In genomic region chr17:42975265-42975664, GRCh38 we compare ENCODE assay signal across 1 cellular context.
A peak's percentile ranks its signal among the peaks of the same experiment; 100 is the strongest.
TF ChIP-seq lines count a peak whose summit lies in the region.

No MANE protein-coding gene starts in this region.

TF ChIP-seq in HepG2, 621 proteins besides CTCF, POLR2A, EP300 and RAD21 (continued from another document and continues in another):
- TF ChIP-seq HMGXB3 (CRISPR knock-in tag; IDR thresholded peaks at IDR 0.05; ENCODE audit: borderline replicate concordance): no peak
- peak; percentile 65 for TF ChIP-seq SPEN (CRISPR knock-in tag; IDR thresholded peaks at IDR 0.05; ENCODE audit: low read depth)
- TF ChIP-seq SCMH1 (CRISPR knock-in tag; IDR thresholded peaks at IDR 0.05; ENCODE audit: borderline replicate concordance): no peak
- no peak for TF ChIP-seq NR2F6 (IDR thresholded peaks at IDR 0.05)
- TF ChIP-seq NR2F6 (CRISPR knock-in tag; IDR thresholded peaks at IDR 0.05): peak; percentile 64
- TF ChIP-seq TIGD3 (CRISPR knock-in tag; IDR thresholded peaks at IDR 0.05; ENCODE audit: borderline replicate concordance): no peak
- no peak for TF ChIP-seq KDM5A (IDR thresholded peaks at IDR 0.05; ENCODE audit: borderline replicate concordance, low read length)
- TF ChIP-seq KDM2A (CRISPR knock-in tag; IDR thresholded peaks at IDR 0.05; ENCODE audit: borderline replicate concordance, low read depth): no peak
- no peak for TF ChIP-seq MXD1 (CRISPR knock-in tag; IDR thresholded peaks at IDR 0.05)
- TF ChIP-seq MLX (CRISPR knock-in tag; IDR thresholded peaks at IDR 0.05): no peak
- TF ChIP-seq MTA1 (CRISPR knock-in tag; IDR thresholded peaks at IDR 0.05; ENCODE audit: borderline replicate concordance): no peak
- TF ChIP-seq CREM (IDR thresholded peaks at IDR 0.05): no peak
- TF ChIP-seq CREM (CRISPR knock-in tag; IDR thresholded peaks at IDR 0.05): no peak
- no peak for TF ChIP-seq SOX6 (IDR thresholded peaks at IDR 0.05)
- peak; percentile 69 for TF ChIP-seq SOX6 (CRISPR knock-in tag; IDR thresholded peaks at IDR 0.05)
- TF ChIP-seq CERS6 (CRISPR knock-in tag; IDR thresholded peaks at IDR 0.05): no peak
- TF ChIP-seq NCOA2 (CRISPR knock-in tag; IDR thresholded peaks at IDR 0.05): 0 out of 2 replicates have a peak, but pooled peaks have one; percentile 10
- TF ChIP-seq SATB2 (CRISPR knock-in tag; IDR thresholded peaks at IDR 0.05): no peak
- peak; percentile 39; the same call in 1 of the 2 replicates for TF ChIP-seq ETV5 (CRISPR knock-in tag; IDR thresholded peaks at IDR 0.05; ENCODE audit: borderline replicate concordance)
- TF ChIP-seq ZBTB49 (CRISPR knock-in tag; IDR thresholded peaks at IDR 0.05; ENCODE audit: borderline replicate concordance): no peak
- TF ChIP-seq RFX3 (CRISPR knock-in tag; IDR thresholded peaks at IDR 0.05): no peak
- TF ChIP-seq ZNF547 (CRISPR knock-in tag; IDR thresholded peaks at IDR 0.05): no peak
- no peak for TF ChIP-seq ZBTB25 (CRISPR knock-in tag; IDR thresholded peaks at IDR 0.05)
- no peak for TF ChIP-seq CCAR2 (optimal IDR thresholded peaks at IDR 0.05; ENCODE audit: low read depth, low read length)
- TF ChIP-seq ZNF747 (CRISPR knock-in tag; IDR thresholded peaks at IDR 0.05; ENCODE audit: borderline replicate concordance): no peak
- TF ChIP-seq NR1H2 (CRISPR knock-in tag; IDR thresholded peaks at IDR 0.05; ENCODE audit: borderline replicate concordance, low read depth): no peak
- no peak for TF ChIP-seq YEATS2 (CRISPR knock-in tag; IDR thresholded peaks at IDR 0.05; ENCODE audit: borderline replicate concordance)
- TF ChIP-seq WIZ (CRISPR knock-in tag; IDR thresholded peaks at IDR 0.05): 0 out of 2 replicates have a peak, but pooled peaks have one; percentile 22
- TF ChIP-seq ZNF883 (CRISPR knock-in tag; IDR thresholded peaks at IDR 0.05; ENCODE audit: not compliant biosample characterization): no peak
- TF ChIP-seq ZNF350 (CRISPR knock-in tag; IDR thresholded peaks at IDR 0.05; ENCODE audit: borderline replicate concordance, low read depth): no peak
- TF ChIP-seq ZEB1 (IDR thresholded peaks at IDR 0.05; ENCODE audit: insufficient replicate concordance, low read depth): peak; percentile 84
- no peak for TF ChIP-seq TAF15 (IDR thresholded peaks at IDR 0.05; ENCODE audit: low read depth, low read length, poor library complexity, severe bottlenecking)
- no peak for TF ChIP-seq ZNF83 (CRISPR knock-in tag; IDR thresholded peaks at IDR 0.05; ENCODE audit: borderline replicate concordance)
- TF ChIP-seq HDAC1 (CRISPR knock-in tag; IDR thresholded peaks at IDR 0.05): no peak
- TF ChIP-seq BCL6 (CRISPR knock-in tag; IDR thresholded peaks at IDR 0.05): peak; percentile 92
- no peak for TF ChIP-seq CHCHD3 (CRISPR knock-in tag; IDR thresholded peaks at IDR 0.05)
- no peak for TF ChIP-seq ZNF263 (CRISPR knock-in tag; IDR thresholded peaks at IDR 0.05)
- TF ChIP-seq MYC (CRISPR knock-in tag; IDR thresholded peaks at IDR 0.05; ENCODE audit: borderline replicate concordance): no peak
- no peak for TF ChIP-seq SIN3B (IDR thresholded peaks at IDR 0.05; ENCODE audit: low read length)
- no peak for TF ChIP-seq ZNF207 (IDR thresholded peaks at IDR 0.05; ENCODE audit: borderline replicate concordance)
- TF ChIP-seq ZNF543 (CRISPR knock-in tag; IDR thresholded peaks at IDR 0.05): no peak
- no peak for TF ChIP-seq SMAD9 (CRISPR knock-in tag; IDR thresholded peaks at IDR 0.05)
- no peak for TF ChIP-seq PCBP2 (optimal IDR thresholded peaks at IDR 0.05; ENCODE audit: low read depth, low read length, poor library complexity, severe bottlenecking)
- no peak for TF ChIP-seq AFF4 (CRISPR knock-in tag; IDR thresholded peaks at IDR 0.05)
- peak; percentile 22; the same call in 1 of the 2 replicates for TF ChIP-seq HMG20A (CRISPR knock-in tag; IDR thresholded peaks at IDR 0.05; ENCODE audit: borderline replicate concordance)
- no peak for TF ChIP-seq ZC3H13 (CRISPR knock-in tag; IDR thresholded peaks at IDR 0.05)
- no peak for TF ChIP-seq ZNF619 (CRISPR knock-in tag; IDR thresholded peaks at IDR 0.05)
- peak; percentile 61; the same call in 1 of the 2 replicates for TF ChIP-seq SKIL (CRISPR knock-in tag; IDR thresholded peaks at IDR 0.05; ENCODE audit: borderline replicate concordance)
- no peak for TF ChIP-seq ZNF44 (CRISPR knock-in tag; IDR thresholded peaks at IDR 0.05)
- no peak for TF ChIP-seq ZSCAN30 (CRISPR knock-in tag; IDR thresholded peaks at IDR 0.05)
